23 cellular contexts compared by ENCODE assay signal in the genomic region with DNA sequence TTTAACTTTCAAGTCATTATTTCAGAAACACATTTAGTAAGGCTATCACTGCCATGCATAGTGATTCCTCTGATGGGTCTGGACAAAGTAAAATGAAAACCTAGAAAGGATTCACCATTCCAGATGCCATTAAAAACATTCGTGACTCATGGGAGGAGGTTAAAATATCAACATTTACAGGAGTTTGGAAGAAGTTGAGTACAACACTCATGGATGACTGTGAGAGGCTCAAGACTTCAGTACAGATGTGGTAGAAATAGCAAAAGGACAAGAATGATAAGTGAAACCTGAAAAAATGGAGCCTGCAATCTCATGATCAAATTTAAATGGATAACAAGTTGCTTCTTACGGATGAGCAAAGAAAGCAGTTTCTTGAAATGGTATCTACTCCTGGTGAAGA.
"Had no signal": no experiment of that assay in that cellular context is flagged by ENCODE, and none has a peak within 500 bp of the region (broad histone marks: within the 10 kb centered on the region; RNA-seq: fewer than 3 reads in every experiment).

No MANE protein-coding gene starts in this region.

- H3K4me3 ChIP-seq: SK-N-MC had no signal

- DNase-seq: activated CD4-positive, alpha-beta memory T cell treated with anti-CD3 and anti-CD28 coated beads, Interleukin-2, amount 10 ng/mL, durations not matched to agents 7 days and 5 days; activated CD4-positive, alpha-beta T cell treated with anti-CD3 and anti-CD28 coated beads for 36 hours; activated CD4-positive, alpha-beta T cell treated with anti-CD3 and anti-CD28 coated beads, Interleukin-2, amount 50 U/mL, for 1 hour; activated gamma-delta T cell treated with Interleukin-2 at 50 U/mL for 16 hours; activated naive CD4-positive, alpha-beta T cell treated with anti-CD3 and anti-CD28 coated beads, Interleukin-2, amount 10 ng/mL, durations not matched to agents 7 days and 5 days; activated naive CD8-positive, alpha-beta T cell treated with anti-CD3 and anti-CD28 coated beads for 36 hours; activated T-cell treated with anti-CD3 and anti-CD28 coated beads for 4 hours; activated T-cell treated with anti-CD3 and anti-CD28 coated beads, Interleukin-2, amount 50 U/mL, for 48 hours; Karpas-422; MM.1S; NCI-H1105; NCI-H1436; NCI-H1694 treated with DMSO at 0.1 percent for 48 hours; NCI-H2029 treated with DMSO at 0.1 percent for 48 hours; NCI-H510A treated with DMSO at 0.1 percent for 48 hours; NCI-H69; T-cell; T-helper 2 cell; T1000; WERI-Rb-1 had no signal

- ATAC-seq: activated CD4-positive, alpha-beta T cell treated with anti-CD3 and anti-CD28 coated beads for 36 hours; activated T-helper 17 cell treated with anti-CD3 and anti-CD28 coated beads, Interleukin-2, amount 50 U/mL, for 72 hours; Right ventricle myocardium inferior; T-cell had no signal

- H3K27ac ChIP-seq: SK-N-MC, WERI-Rb-1 had no signal

- H3K36me3 ChIP-seq: WERI-Rb-1 had no signal
